ENCODE assay signal across 21 cellular contexts in the genomic region with DNA sequence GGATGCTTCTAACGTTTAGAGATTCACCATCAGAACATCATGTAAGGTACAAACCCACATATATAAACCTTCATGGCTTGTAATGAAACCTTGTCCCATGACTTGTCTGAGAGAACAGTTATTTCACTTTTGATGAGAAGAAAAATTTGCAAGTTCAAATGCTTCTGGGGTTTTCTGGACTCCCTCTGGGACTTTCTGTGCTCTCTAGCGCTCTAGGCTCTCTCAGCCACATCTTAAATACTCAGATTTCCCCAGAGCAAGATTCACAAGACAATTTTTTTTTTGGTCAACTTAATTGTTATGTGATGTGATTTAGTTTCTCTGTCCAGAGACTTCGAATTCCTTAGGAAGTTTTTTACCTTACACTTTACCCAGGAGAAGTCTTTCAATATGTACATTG.
DNase-seq lines count a peak whose midpoint lies in the region; ATAC-seq, FAIRE-seq and TF ChIP-seq lines count a peak whose summit lies in the region.
"Had no signal": no experiment of that assay in that cellular context is flagged by ENCODE, and none has a peak within 500 bp of the region (broad histone marks: within the 10 kb centered on the region; RNA-seq: fewer than 3 reads in every experiment).

No MANE protein-coding gene starts in this region.

- POLR2A ChIA-PET in SK-N-SH (lab: Yijun Ruan, JAX) = no interaction called here
- POLR2A ChIA-PET in activated CD8-positive, alpha-beta T cell treated with anti-CD3 and anti-CD28 coated beads for 36 hours (lab: Charles Lee) = no interaction called here

- no peaks in the 10 kb centered on the region for H3K4me1 ChIP-seq in SK-N-SH (ENCODE audit: control insufficient read depth in 1 of 2, insufficient read depth in 2 of 2, low read depth in 1 of 2, low read length in 1 of 2)
- H3K4me1 ChIP-seq: parathyroid adenoma had no signal

- TF ChIP-seq CTCF in SK-N-SH (IDR thresholded peaks at IDR 0.05) (no peak), CD14-positive monocyte (IDR thresholded peaks at IDR 0.05) (no peak)
- TF ChIP-seq CTCF in activated CD8-positive, alpha-beta T cell treated with anti-CD3 and anti-CD28 coated beads for 36 hours (IDR thresholded peaks at IDR 0.05) = no peak

- CTCF ChIA-PET in SK-N-SH (lab: Yijun Ruan, JAX) = interaction anchor here (1.2 kb wide), 1 partner anchor 23 kb away, joined by 3 read pairs; no protein-coding TSS in a partner anchor
- CTCF ChIA-PET in activated CD8-positive, alpha-beta T cell treated with anti-CD3 and anti-CD28 coated beads for 36 hours (lab: Charles Lee) = no interaction called here

- no peak overlapping the region for H3K4me3 ChIP-seq in SK-N-SH (ENCODE audit: low read depth in 2 of 2, low read length in 1 of 2)
- H3K4me3 ChIP-seq: cardiac muscle cell had no signal

- intact Hi-C loops in CD14-positive monocyte (cut with micrococcal nuclease) = no loop called here
- intact Hi-C loops in activated CD8-positive, alpha-beta T cell treated with anti-CD3 and anti-CD28 coated beads for 36 hours (cut with micrococcal nuclease) = no loop called here

- H2AFZ ChIP-seq in SK-N-SH (ENCODE audit: low read depth) = 0 out of 2 replicates have a peak overlapping the region, but pooled peaks have one; percentile 35
- H2AFZ ChIP-seq: parathyroid adenoma had no signal

- no peak overlapping the region for H3K27ac Mint-ChIP-seq in CD14-positive monocyte
- no peak overlapping the region for H3K27ac Mint-ChIP-seq in activated CD8-positive, alpha-beta T cell treated with anti-CD3 and anti-CD28 coated beads for 36 hours
- H3K27ac Mint-ChIP-seq: activated naive CD8-positive, alpha-beta T cell treated with anti-CD3 and anti-CD28 coated beads, Interleukin-2, amount 10 ng/mL, durations not matched to agents 7 days and 5 days; effector memory CD8-positive, alpha-beta T cell had no signal

- H3K9ac ChIP-seq in SK-N-SH = no peak overlapping the region
- H3K9ac ChIP-seq: parathyroid adenoma had no signal

- no peaks in the 10 kb centered on the region for H4K20me1 ChIP-seq in SK-N-SH (ENCODE audit: insufficient read depth)

- H3K27ac ChIP-seq in SK-N-SH (ENCODE audit: low read depth in 2 of 2, low read length in 1 of 2) = no peak overlapping the region
- H3K27ac ChIP-seq: 22Rv1, cardiac muscle cell, parathyroid adenoma had no signal

- TF ChIP-seq RAD21 in SK-N-SH (IDR thresholded peaks at IDR 0.05; ENCODE audit: low read length) = no peak

- H3F3A ChIP-seq in SK-N-SH (replicated peaks; ENCODE audit: insufficient read depth) = no peaks in the 10 kb centered on the region

- ATAC-seq in SK-N-SH treated with all-trans-retinoic acid at 6 μM for 48 hours (no peak), GM21723 (IDR thresholded peaks at IDR 0.05; ENCODE audit: unreplicated experiment) (peak; percentile 80), HG03196 (IDR thresholded peaks at IDR 0.05; ENCODE audit: unreplicated experiment) (peak; percentile 56)
- ATAC-seq in activated CD8-positive, alpha-beta T cell treated with anti-CD3 and anti-CD28 coated beads for 36 hours = no peak
- ATAC-seq: effector memory CD8-positive, alpha-beta T cell had no signal

- H3K9me2 ChIP-seq in SK-N-SH = no peaks in the 10 kb centered on the region

- no peaks in the 10 kb centered on the region for H3K36me3 Mint-ChIP-seq in CD14-positive monocyte
- no peaks in the 10 kb centered on the region for H3K36me3 Mint-ChIP-seq in activated CD8-positive, alpha-beta T cell treated with anti-CD3 and anti-CD28 coated beads for 36 hours (ENCODE audit: low read depth)
- H3K36me3 Mint-ChIP-seq: activated naive CD8-positive, alpha-beta T cell treated with anti-CD3 and anti-CD28 coated beads, Interleukin-2, amount 10 ng/mL, durations not matched to agents 7 days and 5 days had no signal

- H3K4me1 Mint-ChIP-seq in CD14-positive monocyte = peaks cover 7% of the 10 kb centered on the region
- H3K4me1 Mint-ChIP-seq in activated CD8-positive, alpha-beta T cell treated with anti-CD3 and anti-CD28 coated beads for 36 hours (ENCODE audit: low read depth) = no peaks in the 10 kb centered on the region
- H3K4me1 Mint-ChIP-seq: activated naive CD8-positive, alpha-beta T cell treated with anti-CD3 and anti-CD28 coated beads, Interleukin-2, amount 10 ng/mL, durations not matched to agents 7 days and 5 days had no signal

- H3K79me2 ChIP-seq in SK-N-SH (ENCODE audit: insufficient read depth) = no peaks in the 10 kb centered on the region
- H3K79me2 ChIP-seq: parathyroid adenoma had no signal

- no peak overlapping the region for H3K4me3 Mint-ChIP-seq in CD14-positive monocyte
- no peak overlapping the region for H3K4me3 Mint-ChIP-seq in activated CD8-positive, alpha-beta T cell treated with anti-CD3 and anti-CD28 coated beads for 36 hours
- H3K4me3 Mint-ChIP-seq: activated naive CD8-positive, alpha-beta T cell treated with anti-CD3 and anti-CD28 coated beads, Interleukin-2, amount 10 ng/mL, durations not matched to agents 7 days and 5 days; effector memory CD8-positive, alpha-beta T cell had no signal

- H3K36me3 ChIP-seq in SK-N-SH (replicated peaks in 1 of 2; ENCODE audit: control insufficient read depth in 1 of 2, insufficient read depth in 2 of 2, low read length in 1 of 2) = no peaks in the 10 kb centered on the region
- H3K36me3 ChIP-seq: cardiac muscle cell had no signal

- 59% methylated on average over 3 of the region's 3 CpGs for WGBS in SK-N-SH (ENCODE audit: low lambda C conversion rate)

- no peaks in the 10 kb centered on the region for H3K9me3 ChIP-seq in SK-N-SH

- TF ChIP-seq POLR2A in H54 (IDR thresholded peaks at IDR 0.05; ENCODE audit: low read depth, low read length) = no peak

- peaks cover 0 to 3% (median 2%) of the 10 kb centered on the region in 7 donors for H3K9me3 Mint-ChIP-seq in CD14-positive monocyte
- no peaks in the 10 kb centered on the region for H3K9me3 Mint-ChIP-seq in activated CD8-positive, alpha-beta T cell treated with anti-CD3 and anti-CD28 coated beads for 36 hours
- H3K9me3 Mint-ChIP-seq: activated naive CD8-positive, alpha-beta T cell treated with anti-CD3 and anti-CD28 coated beads, Interleukin-2, amount 10 ng/mL, durations not matched to agents 7 days and 5 days; effector memory CD8-positive, alpha-beta T cell had no signal

- no peak overlapping the region for H3K4me2 ChIP-seq in SK-N-SH

- TF ChIP-seq EP300 in SK-N-SH (IDR thresholded peaks at IDR 0.05; ENCODE audit: borderline replicate concordance in 1 of 2, low read depth in 1 of 2, low read length in 1 of 2) = no peak

- no peaks in the 10 kb centered on the region for H3K27me3 ChIP-seq in SK-N-SH (ENCODE audit: insufficient read depth)
- H3K27me3 ChIP-seq: cardiac muscle cell had no signal

- H3K27me3 Mint-ChIP-seq in CD14-positive monocyte (ENCODE audit: low read depth in 3 of 3) = peaks cover 0 to 5% (median 0%) of the 10 kb centered on the region in 3 donors
- H3K27me3 Mint-ChIP-seq in activated CD8-positive, alpha-beta T cell treated with anti-CD3 and anti-CD28 coated beads for 36 hours = peaks cover 3% of the 10 kb centered on the region
- H3K27me3 Mint-ChIP-seq: activated naive CD8-positive, alpha-beta T cell treated with anti-CD3 and anti-CD28 coated beads, Interleukin-2, amount 10 ng/mL, durations not matched to agents 7 days and 5 days; effector memory CD8-positive, alpha-beta T cell had no signal

- DNase-seq in SK-N-SH (no peak), CD14-positive monocyte (ENCODE audit: low spot score) (no peak), H54 (ENCODE audit: insufficient read length, low spot score) (no peak), KG1 (lab: John Stamatoyannopoulos, UW) (no peak)
- DNase-seq in activated CD8-positive, alpha-beta T cell treated with anti-CD3 and anti-CD28 coated beads for 36 hours = no peak
- DNase-seq: activated CD4-positive, CD25-positive, alpha-beta regulatory T cell; activated naive CD8-positive, alpha-beta T cell treated with anti-CD3 and anti-CD28 coated beads, Interleukin-2, amount 10 ng/mL, durations not matched to agents 7 days and 5 days; effector memory CD8-positive, alpha-beta T cell; foreskin fibroblast; GF-D8; IMR-90; islet precursor cell; midbrain; NCI-H1092 treated with DMSO at 0.1 percent for 48 hours; SW 1271 had no signal

- FAIRE-seq in H54 (lab: Jason Lieb, UNC) = no peak

TF ChIP-seq in SK-N-SH, 30 proteins besides CTCF, POLR2A, EP300 and RAD21:
- TF ChIP-seq, protein P1, sequence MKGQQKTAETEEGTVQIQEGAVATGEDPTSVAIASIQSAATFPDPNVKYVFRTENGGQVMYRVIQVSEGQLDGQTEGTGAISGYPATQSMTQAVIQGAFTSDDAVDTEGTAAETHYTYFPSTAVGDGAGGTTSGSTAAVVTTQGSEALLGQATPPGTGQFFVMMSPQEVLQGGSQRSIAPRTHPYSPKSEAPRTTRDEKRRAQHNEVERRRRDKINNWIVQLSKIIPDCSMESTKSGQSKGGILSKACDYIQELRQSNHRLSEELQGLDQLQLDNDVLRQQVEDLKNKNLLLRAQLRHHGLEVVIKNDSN (IDR thresholded peaks at IDR 0.05; ENCODE audit: borderline replicate concordance, low read depth) = no peak

TF ChIP-seq in SK-N-SH treated with all-trans-retinoic acid at 6 μM for 48 hours, 23 proteins besides CTCF, POLR2A, EP300 and RAD21 (continues in another document):
- TF ChIP-seq TCF4 (CRISPR knock-in tag; IDR thresholded peaks at IDR 0.05; ENCODE audit: borderline replicate concordance) (no peak), POU6F1 (CRISPR knock-in tag; IDR thresholded peaks at IDR 0.05; ENCODE audit: borderline replicate concordance, low read depth) (no peak), RARB (CRISPR knock-in tag; IDR thresholded peaks at IDR 0.05) (no peak), CREB5 (CRISPR knock-in tag; IDR thresholded peaks at IDR 0.05; ENCODE audit: low read depth) (no peak)

Comparison
In these comparisons a context has a peak if more than half of its experiments do, and no peak if none do; other contexts are left out.
1. ATAC-seq: peak in GM21723 (single experiment) and HG03196 (single experiment); none in SK-N-SH treated with all-trans-retinoic acid at 6 μM for 48 hours (single experiment) and activated CD8-positive, alpha-beta T cell treated with anti-CD3 and anti-CD28 coated beads for 36 hours (single experiment).